8 cellular contexts compared by ENCODE assay signal in genomic region chr2:96010320-96011128, GRCh38. TPM values are rescaled to one million over a fixed set of nuclear protein-coding genes. Genes with fewer than 3 reads are reported as not detected.
DNase-seq lines count a peak whose midpoint lies in the region; ATAC-seq and TF ChIP-seq lines count a peak whose summit lies in the region.
"Not testable (repeated sequence)": the region's sequence is repeated elsewhere in the genome, so short reads cannot be mapped to it uniquely, and the experiment has no call there.

No MANE protein-coding gene starts in this region.

- not testable (repeated sequence) for H3K9me3 Mint-ChIP-seq in IgD-negative memory B cell

- not testable (repeated sequence) for H3K4me1 Mint-ChIP-seq in IgD-negative memory B cell

- not testable (repeated sequence) for H3K27me3 ChIP-seq in thoracic aorta (replicated peaks; ENCODE audit: insufficient read depth)

- ATAC-seq in thoracic aorta (ENCODE audit: insufficient number of reproducible peaks, low FRiP score, low read depth) = peak; percentile 88

- H3K27ac Mint-ChIP-seq in IgD-negative memory B cell = peak overlapping the region in 2 of 3 donors; percentile 34 to 92

- not testable (repeated sequence) for TF ChIP-seq CTCF in GM12865 (IDR thresholded peaks at IDR 0.05; ENCODE audit: insufficient read depth, low read depth, low read length, missing control alignments); thoracic aorta (IDR thresholded peaks at IDR 0.05)

- peak overlapping the region; percentile 58 to 86 (median 83) for H3K4me3 Mint-ChIP-seq in IgD-negative memory B cell

- not testable (repeated sequence) for H3K36me3 ChIP-seq in thoracic aorta

- H3K27me3 Mint-ChIP-seq in IgD-negative memory B cell = not testable (repeated sequence)

- H3K4me1 ChIP-seq in thoracic aorta (ENCODE audit: control insufficient read depth in 1 of 2, low read depth in 2 of 2) = peaks cover 4 to 19% of the 10 kb centered on the region in 2 donors

- not testable (repeated sequence) for H3K36me3 Mint-ChIP-seq in IgD-negative memory B cell

- H3K4me3 ChIP-seq in GM12865 (ENCODE audit: low read depth, low read length) (peak overlapping the region; percentile 58), iPS-18c (ENCODE audit: insufficient read depth, low read depth, low read length) (peak overlapping the region; percentile 40; the same call in 1 of the 2 replicates), thoracic aorta (peak overlapping the region; percentile 80)

- DNase-seq in GM12865 (ENCODE audit: low read depth) (peak; percentile 87), HCEC 1CT (peak; percentile 64), cerebellum (ENCODE audit: low spot score) (peak; percentile 86), renal cortical epithelial cell (ENCODE audit: low read depth) (peak; percentile 32), thoracic aorta (ENCODE audit: low spot score) (peak; percentile 84)
- DNase-seq in activated CD4-positive, alpha-beta T cell treated with anti-CD3 and anti-CD28 coated beads, Interleukin-2, amount 50 U/mL, for 48 hours = peak; percentile 98

- peak overlapping the region; percentile 63 to 70 for H3K27ac ChIP-seq in thoracic aorta

- H3K9me3 ChIP-seq in iPS-18c (ENCODE audit: control insufficient read depth, insufficient read depth, low read length); thoracic aorta: not testable (repeated sequence)

RNA-seq across cellular contexts. Expression of gene ANKRD36C, which starts 18.9 kb away (rescaled TPM):
- polyA plus RNA-seq in IgD-negative memory B cell = 15.6 TPM
- total RNA-seq in cerebellum = 271 TPM
- 22.4 and 31.7 TPM in 2 replicates for total RNA-seq in renal cortical epithelial cell
- 10 to 100 TPM; 39.8 to 89.4 TPM for total RNA-seq in thoracic aorta

RNA-seq across cellular contexts. Expression of gene GPAT2, which starts 24.2 kb away (rescaled TPM):
- 8.6 TPM for polyA plus RNA-seq in IgD-negative memory B cell
- 1.2 TPM for total RNA-seq in cerebellum
- 0.17 and 2.0 TPM in 2 replicates for total RNA-seq in renal cortical epithelial cell
- 1 to 10 TPM; 6.9 TPM for total RNA-seq in thoracic aorta

Comparison
In these comparisons a context has a peak if more than half of its experiments do, and no peak if none do; other contexts are left out.
1. Peak in every context shown above with its lines: DNase-seq, ATAC-seq, H3K4me3 ChIP-seq and H3K27ac ChIP-seq.
2. DNase-seq: peak in every context shown above with its lines; median percentile 98 in activated CD4-positive, alpha-beta T cell treated with anti-CD3 and anti-CD28 coated beads, Interleukin-2, amount 50 U/mL, for 48 hours; 87 in GM12865; 86 in cerebellum; 84 in thoracic aorta; 64 in HCEC 1CT; 32 in renal cortical epithelial cell.